ENCODE assay signal across 8 cellular contexts in the genomic region with DNA sequence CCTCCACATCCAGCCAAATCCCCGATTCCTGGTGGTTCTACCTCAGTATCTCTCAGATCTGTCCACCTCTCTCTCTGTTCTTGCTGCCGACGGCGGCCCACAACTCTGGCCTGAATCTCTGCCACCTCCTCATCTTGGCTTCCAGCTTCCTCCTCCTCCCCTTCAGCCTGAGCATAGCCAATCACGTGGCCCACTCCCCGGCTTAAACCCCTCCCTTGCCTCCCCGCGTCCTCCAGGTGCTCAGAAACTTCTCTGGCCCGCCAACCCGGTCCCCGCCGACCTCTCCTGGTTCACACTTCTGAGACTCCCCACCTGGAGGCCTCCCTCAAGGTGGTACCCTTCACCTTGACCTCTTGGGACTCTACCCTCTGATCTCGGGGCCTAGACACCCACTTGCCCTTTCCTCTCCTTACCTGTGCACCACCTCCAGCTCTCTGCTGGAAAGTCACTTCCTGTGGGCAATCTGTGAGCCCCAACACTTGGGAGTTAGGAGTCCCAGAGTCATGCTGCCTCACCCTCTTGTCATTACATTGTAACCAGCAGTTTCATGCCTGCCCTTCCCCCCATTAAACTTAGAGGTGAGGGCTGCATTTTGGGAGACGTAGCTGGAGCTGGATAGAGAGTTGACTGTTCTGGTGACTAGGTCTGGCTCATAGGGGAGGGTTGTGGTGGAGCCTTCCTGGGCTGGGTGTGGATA. TPM values are rescaled to one million over a fixed set of nuclear protein-coding genes. Genes with fewer than 3 reads are reported as not detected.
A peak's percentile ranks its signal among the peaks of the same experiment; 100 is the strongest.
DNase-seq lines count a peak whose midpoint lies in the region; ATAC-seq, FAIRE-seq and TF ChIP-seq lines count a peak whose summit lies in the region.

No MANE protein-coding gene starts in this region.

- H3K4me1 ChIP-seq in neuronal stem cell (ENCODE audit: control insufficient read depth in 2 of 2, insufficient read depth in 1 of 2, low read depth in 1 of 2, low read length in 2 of 2), result peaks cover 15 to 24% of the 10 kb centered on the region in 2 donors
- peaks cover 13 to 19% of the 10 kb centered on the region in 2 donors for H3K4me1 ChIP-seq in thoracic aorta (ENCODE audit: control insufficient read depth in 1 of 2, low read depth in 2 of 2)

- no peak overlapping the region for H2BK5ac ChIP-seq in neuronal stem cell (ENCODE audit: low read length)

- H3K4me3 Mint-ChIP-seq in activated T-helper 17 cell treated with anti-CD3 and anti-CD28 coated beads, Interleukin-2, amount 50 U/mL, for 72 hours, result peak overlapping the region; percentile 97

- no peaks in the 10 kb centered on the region for H3K9me3 Mint-ChIP-seq in activated T-helper 17 cell treated with anti-CD3 and anti-CD28 coated beads, Interleukin-2, amount 50 U/mL, for 72 hours

- H4K91ac ChIP-seq in neuronal stem cell (ENCODE audit: low read depth, low read length, poor library complexity), result no peak overlapping the region

- peak overlapping the region; percentile 85 for H3K4me2 ChIP-seq in neuronal stem cell (ENCODE audit: insufficient read depth, low read length, poor library complexity, severe bottlenecking)

- WGBS in neuronal stem cell (ENCODE audit: extremely low coverage in 2 of 2, insufficient read length in 2 of 2, insufficient replicate concordance in 1 of 2), 2 donors, result no CpG with 5 or more reads among the region's 14 CpGs

- peak overlapping the region; percentile 92 for H3K18ac ChIP-seq in neuronal stem cell (ENCODE audit: low read length)

- H2BK120ac ChIP-seq in neuronal stem cell (ENCODE audit: low read depth, low read length), result no peak overlapping the region

- no peak overlapping the region for H3K4ac ChIP-seq in neuronal stem cell (ENCODE audit: low read length)

- H3K79me1 ChIP-seq in neuronal stem cell (ENCODE audit: low read depth, low read length), result peaks cover 2% of the 10 kb centered on the region

- no peak overlapping the region for H3K9ac ChIP-seq in neuronal stem cell (ENCODE audit: low read depth, low read length, poor library complexity)

- ATAC-seq in HG03280 (IDR thresholded peaks at IDR 0.05; ENCODE audit: unreplicated experiment) (peak; percentile 30), thoracic aorta (ENCODE audit: insufficient number of reproducible peaks, low FRiP score, low read depth) (no peak)
- ATAC-seq in activated T-helper 17 cell treated with anti-CD3 and anti-CD28 coated beads, Interleukin-2, amount 50 U/mL, for 72 hours (replicated peaks), result peak; percentile 67

- peak overlapping the region; percentile 97 for H3K27ac Mint-ChIP-seq in activated T-helper 17 cell treated with anti-CD3 and anti-CD28 coated beads, Interleukin-2, amount 50 U/mL, for 72 hours

- H3K27me3 ChIP-seq in neuronal stem cell (ENCODE audit: control insufficient read depth in 3 of 3, insufficient read depth in 3 of 3, low read depth in 1 of 3, low read length in 3 of 3) (no peaks in the 10 kb centered on the region), thoracic aorta (replicated peaks; ENCODE audit: insufficient read depth) (no peaks in the 10 kb centered on the region)

- peak; percentile 74 for FAIRE-seq in RCC 7860 (lab: Jason Lieb, UNC)

- TF ChIP-seq CTCF in GM13977 (IDR thresholded peaks at IDR 0.05; ENCODE audit: extremely low read depth, insufficient read depth, missing control alignments), result no peak
- TF ChIP-seq CTCF in fibroblast of villous mesenchyme (IDR thresholded peaks at IDR 0.05; ENCODE audit: insufficient read depth, low read depth, low read length), result no peak
- no peak for TF ChIP-seq CTCF in thoracic aorta (IDR thresholded peaks at IDR 0.05)

- H3K27me3 Mint-ChIP-seq in activated T-helper 17 cell treated with anti-CD3 and anti-CD28 coated beads, Interleukin-2, amount 50 U/mL, for 72 hours, result no peaks in the 10 kb centered on the region

- H3K36me3 ChIP-seq in neuronal stem cell (replicated peaks in 1 of 2; ENCODE audit: control insufficient read depth in 2 of 2, insufficient read depth in 2 of 2, low read length in 2 of 2), result no peaks in the 10 kb centered on the region
- no peaks in the 10 kb centered on the region for H3K36me3 ChIP-seq in thoracic aorta

- no peak overlapping the region for H3K23ac ChIP-seq in neuronal stem cell (ENCODE audit: low read depth, low read length, poor library complexity)

- peak overlapping the region; percentile 6 for H2BK15ac ChIP-seq in neuronal stem cell (ENCODE audit: low read length)

- no peaks in the 10 kb centered on the region for H3K9me3 ChIP-seq in neuronal stem cell (replicated peaks in 1 of 2; ENCODE audit: control insufficient read depth in 2 of 2, insufficient read depth in 1 of 2, low read depth in 1 of 2, low read length in 2 of 2)
- H3K9me3 ChIP-seq in thoracic aorta, result no peaks in the 10 kb centered on the region

- peak overlapping the region; percentile 87 for H3K27ac ChIP-seq in neuronal stem cell (replicated peaks; ENCODE audit: low read length)
- peak overlapping the region; percentile 28 to 48 for H3K27ac ChIP-seq in thoracic aorta

- H3K4me3 ChIP-seq in fibroblast of villous mesenchyme (ENCODE audit: low read depth, low read length), result peak overlapping the region; percentile 69
- peak overlapping the region; percentile 65 to 79 for H3K4me3 ChIP-seq in neuronal stem cell (ENCODE audit: low read length in 2 of 2)
- peak overlapping the region; percentile 76 for H3K4me3 ChIP-seq in thoracic aorta

- no peak overlapping the region for H2AK5ac ChIP-seq in neuronal stem cell (ENCODE audit: low read depth, low read length)

- H2BK12ac ChIP-seq in neuronal stem cell (ENCODE audit: low read length), result peak overlapping the region; percentile 24

- H3K14ac ChIP-seq in neuronal stem cell (ENCODE audit: low read length), result no peak overlapping the region

- in situ Hi-C loops in GM13977 (cut with MboI; ENCODE audit: low pct_unique_long_range_greater_than_20kb, low sequenced_read_pairs, unreplicated experiment), result no loop called here

- peak overlapping the region; percentile 90 for H2AFZ ChIP-seq in neuronal stem cell (ENCODE audit: low read length)

- H3K36me3 Mint-ChIP-seq in activated T-helper 17 cell treated with anti-CD3 and anti-CD28 coated beads, Interleukin-2, amount 50 U/mL, for 72 hours (ENCODE audit: low read depth), result peaks cover 23% of the 10 kb centered on the region

- no peak overlapping the region for H4K8ac ChIP-seq in neuronal stem cell (ENCODE audit: low read depth, low read length)

- peaks cover 26% of the 10 kb centered on the region for H3K4me1 Mint-ChIP-seq in activated T-helper 17 cell treated with anti-CD3 and anti-CD28 coated beads, Interleukin-2, amount 50 U/mL, for 72 hours

- DNase-seq in GM13977 (ENCODE audit: low spot score) (peak; percentile 87), RCC 7860 (ENCODE audit: low spot score) (peak; percentile 82), fibroblast of villous mesenchyme (ENCODE audit: low read depth) (peak; percentile 72), neuronal stem cell (ENCODE audit: low spot score) (peak; percentile 63), thoracic aorta (ENCODE audit: low spot score) (no peak), SHP77 treated with DMSO at 0.1 percent for 48 hours (lab: John Stamatoyannopoulos, UW) (no peak)

RNA-seq across cellular contexts. Expression of a gene that starts 4.5 kb away (rescaled TPM):
- total RNA-seq in activated T-helper 17 cell treated with anti-CD3 and anti-CD28 coated beads, Interleukin-2, amount 50 U/mL, for 72 hours, result 100 to 1,000 TPM; 301 to 598 TPM
- total RNA-seq in fibroblast of villous mesenchyme (378 and 491 TPM in 2 replicates), thoracic aorta (100 to 1,000 TPM in 1 of 2 donors, 10 to 100 TPM in 1; 83.3 to 201 TPM)
- polyA plus RNA-seq in neuronal stem cell (2013, experiment 1 of 2), result 683 TPM
- polyA plus RNA-seq in neuronal stem cell (2013, experiment 2 of 2), result 718 TPM

RNA-seq across cellular contexts. Expression of a gene that starts 17.8 kb away (rescaled TPM):
- total RNA-seq in activated T-helper 17 cell treated with anti-CD3 and anti-CD28 coated beads, Interleukin-2, amount 50 U/mL, for 72 hours, result 1 to 10 TPM; 4.1 to 9.1 TPM
- total RNA-seq in fibroblast of villous mesenchyme, result 2.6 and 3.5 TPM in 2 replicates
- polyA plus RNA-seq in neuronal stem cell (2013, experiment 1 of 2), result 10.5 TPM
- 10.2 TPM for polyA plus RNA-seq in neuronal stem cell (2013, experiment 2 of 2)
- 1 to 10 TPM; 4.4 to 4.7 TPM for total RNA-seq in thoracic aorta

RNA-seq across cellular contexts. Expression of a gene that starts 27.8 kb away (rescaled TPM):
- total RNA-seq in activated T-helper 17 cell treated with anti-CD3 and anti-CD28 coated beads, Interleukin-2, amount 50 U/mL, for 72 hours, result 10 to 100 TPM; 29.4 to 39.8 TPM
- total RNA-seq in fibroblast of villous mesenchyme (52.2 and 59.9 TPM in 2 replicates), thoracic aorta (10 to 100 TPM; 30.8 to 43.9 TPM)
- polyA plus RNA-seq in neuronal stem cell (2013, experiment 1 of 2), result 41.3 TPM
- 40.8 TPM for polyA plus RNA-seq in neuronal stem cell (2013, experiment 2 of 2)

RNA-seq across cellular contexts. Expression of a gene that starts 39.5 kb away (rescaled TPM):
- 10 to 100 TPM; 44.8 to 60.9 TPM for total RNA-seq in activated T-helper 17 cell treated with anti-CD3 and anti-CD28 coated beads, Interleukin-2, amount 50 U/mL, for 72 hours
- total RNA-seq in fibroblast of villous mesenchyme (30.7 and 40.6 TPM in 2 replicates), thoracic aorta (10 to 100 TPM; 37.0 to 70.3 TPM)
- 27.7 TPM for polyA plus RNA-seq in neuronal stem cell (2013, experiment 1 of 2)
- 27.9 TPM for polyA plus RNA-seq in neuronal stem cell (2013, experiment 2 of 2)

Comparison
In these comparisons a context has a peak if more than half of its experiments do, and no peak if none do; other contexts are left out.
1. DNase-seq: peak in GM13977 (single experiment), RCC 7860 (single experiment), fibroblast of villous mesenchyme (single experiment) and neuronal stem cell (single experiment); none in thoracic aorta (single experiment) and SHP77 treated with DMSO at 0.1 percent for 48 hours (single experiment).
2. Peak in every context shown above with its lines, with median percentiles within 50 percentile points of each other: H3K4me3 ChIP-seq.